Comparison of ENCODE assay signal across 13 cellular contexts in genomic region chr4:98653890-98654867, GRCh38. TPM values are rescaled to one million over a fixed set of nuclear protein-coding genes. Genes with fewer than 3 reads are reported as not detected.
DNase-seq lines count a peak whose midpoint lies in the region; ATAC-seq and TF ChIP-seq lines count a peak whose summit lies in the region.
"Had no signal": no experiment of that assay in that cellular context is flagged by ENCODE, and none has a peak within 500 bp of the region (broad histone marks: within the 10 kb centered on the region; RNA-seq: fewer than 3 reads in every experiment).

No MANE protein-coding gene starts in this region.

- peaks cover 0 to 5% of the 10 kb centered on the region in 2 donors for H3K36me3 ChIP-seq in muscle layer of duodenum (ENCODE audit: control insufficient read depth in 1 of 2, insufficient read depth in 2 of 2, low read length in 2 of 2)

- H3K27ac Mint-ChIP-seq in CD14-positive monocyte, result no peak overlapping the region
- H3K27ac Mint-ChIP-seq: GM23338 had no signal

- no peaks in the 10 kb centered on the region for H3K9me3 ChIP-seq in muscle layer of duodenum (ENCODE audit: control insufficient read depth in 1 of 2, low read length in 2 of 2)

- TF ChIP-seq CTCF in CD14-positive monocyte (IDR thresholded peaks at IDR 0.05), result no peak

- H3K36me3 Mint-ChIP-seq in CD14-positive monocyte, result peaks cover 0 to 3% of the 10 kb centered on the region in 2 donors

- no peak overlapping the region for H3K4me3 Mint-ChIP-seq in CD14-positive monocyte
- H3K4me3 Mint-ChIP-seq: GM23338 had no signal

- H3K27me3 ChIP-seq in muscle layer of duodenum (ENCODE audit: low read depth, low read length), result no peaks in the 10 kb centered on the region

- no peak for ATAC-seq in GM18511 (IDR thresholded peaks at IDR 0.05; ENCODE audit: unreplicated experiment)
- ATAC-seq: GM23338 had no signal

- H3K4me3 ChIP-seq in muscle layer of duodenum (ENCODE audit: low read depth in 1 of 2, low read length in 2 of 2), result no peak overlapping the region
- H3K4me3 ChIP-seq: GM23338, SK-N-MC had no signal

- H3K9me3 Mint-ChIP-seq in CD14-positive monocyte, result peaks cover 0 to 7% (median under 1%) of the 10 kb centered on the region in 7 donors

- H3K4me1 Mint-ChIP-seq in CD14-positive monocyte, result peaks cover 17% of the 10 kb centered on the region

- H3K27ac ChIP-seq in caudate nucleus (ENCODE audit: low read depth, low read length) (peak overlapping the region; percentile 11), muscle layer of duodenum (ENCODE audit: low read length) (peak overlapping the region; percentile 48)
- H3K27ac ChIP-seq: C4-2B, parathyroid adenoma, SK-N-MC had no signal

- H3K4me1 ChIP-seq in muscle layer of duodenum (ENCODE audit: control insufficient read depth in 1 of 2, insufficient read depth in 2 of 2, low read length in 2 of 2), result peaks cover under 1 to 21% of the 10 kb centered on the region in 2 donors
- H3K4me1 ChIP-seq: parathyroid adenoma had no signal

- peak; percentile 45 for DNase-seq in AG08396 (ENCODE audit: low spot score)
- DNase-seq in NCI-H226, result peak; percentile 84
- no peak for DNase-seq in caudate nucleus (lab: John Stamatoyannopoulos, UW)
- no peak for DNase-seq in HuH-7.5 (ENCODE audit: low spot score)
- DNase-seq in NCI-H524 (lab: John Stamatoyannopoulos, UW), result no peak
- no peak for DNase-seq in CD14-positive monocyte (ENCODE audit: low spot score)
- DNase-seq: NCI-H2081 treated with DMSO at 0.1 percent for 48 hours had no signal

- peaks cover 24 to 33% (median 27%) of the 10 kb centered on the region in 3 donors for H3K27me3 Mint-ChIP-seq in CD14-positive monocyte (ENCODE audit: low read depth in 3 of 3)

- intact Hi-C loops in CD14-positive monocyte (cut with micrococcal nuclease), result no loop called here

RNA-seq across cellular contexts. Expression of gene TSPAN5, which starts 4.2 kb away (rescaled TPM):
- 1 to 10 TPM in 1 of 2 donors, under 1 TPM in 1; 0.13 to 1.1 TPM for polyA plus RNA-seq in CD14-positive monocyte

Comparison
In these comparisons a context has a peak if more than half of its experiments do, and no peak if none do; other contexts are left out.
1. DNase-seq: peak in AG08396 (single experiment) and NCI-H226 (single experiment); none in caudate nucleus (0 of 61), HuH-7.5 (single experiment), NCI-H524 (0 of 2) and CD14-positive monocyte (single experiment).